19 cellular contexts compared by ENCODE assay signal in genomic region chr2:197075286-197075685, GRCh38.
"Had no signal": no experiment of that assay in that cellular context is flagged by ENCODE, and none has a peak within 500 bp of the region (broad histone marks: within the 10 kb centered on the region; RNA-seq: fewer than 3 reads in every experiment).

No MANE protein-coding gene starts in this region.

- DNase-seq: effector CD8-positive, alpha-beta T cell; head of caudate nucleus; kidney; left colon; left ventricle myocardium superior; naive B cell; retina; spleen; stimulated activated CD4-positive, alpha-beta T cell treated with anti-CD3 and anti-CD28 coated beads, Interleukin-1b, Interleukin-23, amount 100 ng/mL, for 48 hours; stimulated activated CD4-positive, alpha-beta T cell treated with anti-CD3 and anti-CD28 coated beads, Interleukin-4, amount 100 ng/mL, for 24 hours; stomach; transverse colon had no signal

- H3K4me1 ChIP-seq: parathyroid adenoma, prostate gland had no signal

- H3K4me3 ChIP-seq: coronary artery, hepatocyte, lung, prostate gland, spleen, stomach, suprapubic skin, transverse colon had no signal

- H3K27ac ChIP-seq: hepatocyte, parathyroid adenoma, prostate gland, stomach, suprapubic skin, transverse colon had no signal

- H3K36me3 ChIP-seq: prostate gland, suprapubic skin, transverse colon had no signal

- H3K9ac ChIP-seq: parathyroid adenoma had no signal

- H3K27me3 ChIP-seq: hepatocyte, spleen, stomach, suprapubic skin, transverse colon had no signal

- ATAC-seq: left colon; left ventricle myocardium superior; stimulated activated memory B cell treated with anti-CD40 and anti-IgM and Interleukin-4, amounts not matched to agents 10 μg/mL and 1 μg/mL and 100 μg/mL, for 72 hours had no signal

- H3K9me3 ChIP-seq: prostate gland, stomach, suprapubic skin, transverse colon had no signal
